ENCODE assay signal across 8 cellular contexts in the genomic region with DNA sequence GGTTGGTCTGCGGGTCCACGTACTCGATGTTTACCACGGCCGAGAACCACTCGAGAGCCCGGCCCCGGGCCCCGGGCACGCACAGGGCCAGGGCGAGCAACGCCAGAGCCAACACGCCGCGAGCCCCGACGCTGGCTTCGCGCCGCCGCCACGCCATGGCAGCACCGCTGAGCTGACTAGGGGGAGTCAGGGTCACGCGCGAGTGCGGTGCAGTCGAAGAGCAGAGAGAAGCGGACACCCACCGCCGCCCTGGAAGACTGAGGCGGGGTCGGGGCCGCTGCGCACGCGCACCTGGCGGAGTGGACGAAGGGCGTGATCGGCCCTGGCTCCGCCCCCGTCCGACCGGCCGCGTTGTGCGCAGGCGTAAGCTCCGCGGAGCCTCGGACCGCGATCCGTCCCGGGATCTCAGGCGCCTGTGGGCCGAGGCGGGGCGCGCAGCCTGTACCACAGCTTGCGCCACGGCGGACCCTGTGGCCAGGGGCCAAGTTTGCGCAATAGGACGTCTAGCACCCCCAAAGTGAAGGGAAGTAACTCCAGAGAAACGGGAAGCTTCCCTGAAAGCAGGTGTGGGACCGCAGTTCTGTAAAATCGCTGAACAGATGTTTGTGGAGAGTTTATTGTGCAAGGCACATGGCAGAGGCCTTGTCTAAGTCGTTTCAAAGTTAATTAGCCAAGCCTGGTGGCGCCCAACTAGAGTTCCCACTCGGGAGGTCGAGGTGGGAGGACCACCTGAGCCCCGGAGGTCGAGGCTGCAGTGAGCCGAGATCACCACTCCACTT. TPM values are rescaled to one million over a fixed set of nuclear protein-coding genes. Genes with fewer than 3 reads are reported as not detected.
A peak's percentile ranks its signal among the peaks of the same experiment; 100 is the strongest.
DNase-seq lines count a peak whose midpoint lies in the region; ATAC-seq and TF ChIP-seq lines count a peak whose summit lies in the region.

A gene with protein sequence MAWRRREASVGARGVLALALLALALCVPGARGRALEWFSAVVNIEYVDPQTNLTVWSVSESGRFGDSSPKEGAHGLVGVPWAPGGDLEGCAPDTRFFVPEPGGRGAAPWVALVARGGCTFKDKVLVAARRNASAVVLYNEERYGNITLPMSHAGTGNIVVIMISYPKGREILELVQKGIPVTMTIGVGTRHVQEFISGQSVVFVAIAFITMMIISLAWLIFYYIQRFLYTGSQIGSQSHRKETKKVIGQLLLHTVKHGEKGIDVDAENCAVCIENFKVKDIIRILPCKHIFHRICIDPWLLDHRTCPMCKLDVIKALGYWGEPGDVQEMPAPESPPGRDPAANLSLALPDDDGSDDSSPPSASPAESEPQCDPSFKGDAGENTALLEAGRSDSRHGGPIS (minus strand): TSS at position 270 of the 779 bp plus-strand sequence. CDS start 113 bp downstream, at position 157.

- intact Hi-C loops in testis (cut with DNase I; ENCODE audit: low total_unique reads), result no loop called here

- ATAC-seq in HG02571 (IDR thresholded peaks at IDR 0.05; ENCODE audit: unreplicated experiment), result peak; percentile 55

- H3K36me3 Mint-ChIP-seq in activated naive CD4-positive, alpha-beta T cell treated with anti-CD3 and anti-CD28 coated beads, Interleukin-2, amount 10 ng/mL, durations not matched to agents 7 days and 5 days, result peaks cover 37% of the 10 kb centered on the region

- H3K27me3 ChIP-seq in osteoblast (ENCODE audit: insufficient read depth, low read length) (no peaks in the 10 kb centered on the region), testis (no peaks in the 10 kb centered on the region)

- peaks cover 9% of the 10 kb centered on the region; the same call in 1 of the 2 replicates for H3K36me3 ChIP-seq in SK-N-MC (ENCODE audit: insufficient read depth, low read length)
- H3K36me3 ChIP-seq in osteoblast (ENCODE audit: insufficient read depth, low read length), result no peaks in the 10 kb centered on the region
- H3K36me3 ChIP-seq in testis (ENCODE audit: low read depth, missing control alignments), result no peaks in the 10 kb centered on the region

- peaks cover 77% of the 10 kb centered on the region for H3K4me1 Mint-ChIP-seq in activated naive CD4-positive, alpha-beta T cell treated with anti-CD3 and anti-CD28 coated beads, Interleukin-2, amount 10 ng/mL, durations not matched to agents 7 days and 5 days

- WGBS in testis, 2 donors, result 0 to 1% methylated on average over 12 to 68 of the region's 76 CpGs

- H3K9me3 ChIP-seq in SK-N-MC (ENCODE audit: low read depth, low read length), result no peaks in the 10 kb centered on the region
- H3K9me3 ChIP-seq in osteoblast (ENCODE audit: low read depth, low read length), result no peaks in the 10 kb centered on the region
- H3K9me3 ChIP-seq in testis, result no peaks in the 10 kb centered on the region

- TF ChIP-seq CTCF in osteoblast (IDR thresholded peaks at IDR 0.05; ENCODE audit: extremely low read depth, low read depth, low read length), result no peak
- TF ChIP-seq CTCF in testis (IDR thresholded peaks at IDR 0.05), result peak in 2 of 3 experiments; percentile 26 to 32

- H2AFZ ChIP-seq in osteoblast (ENCODE audit: low read length), result peak within 1 kb of the TSS; percentile 97

- H3K4me2 ChIP-seq in osteoblast (ENCODE audit: insufficient read depth, low read length), result peak within 1 kb of the TSS; percentile 96

- CTCF ChIA-PET in activated naive CD4-positive, alpha-beta T cell treated with anti-CD3 and anti-CD28 coated beads, Interleukin-2, amount 10 ng/mL, durations not matched to agents 7 days and 5 days (lab: Charles Lee), result interaction anchor here (0.7 to 1.7 kb wide), 5 partner anchors 16 to 37 kb away, joined by 3 to 6 read pairs (median 3); no protein-coding TSS in a partner anchor

- peak; percentile 69 for TF ChIP-seq POLR2A in testis (IDR thresholded peaks at IDR 0.05)

- peak within 1 kb of the TSS; percentile 100 for H3K4me3 Mint-ChIP-seq in activated naive CD4-positive, alpha-beta T cell treated with anti-CD3 and anti-CD28 coated beads, Interleukin-2, amount 10 ng/mL, durations not matched to agents 7 days and 5 days

- H3K79me2 ChIP-seq in osteoblast (ENCODE audit: insufficient read depth, low read length), result peaks cover 51% of the 10 kb centered on the region

- peak within 1 kb of the TSS; percentile 90 for H3K4me3 ChIP-seq in GM08714 (ENCODE audit: low read length)
- peak within 1 kb of the TSS; percentile 94 for H3K4me3 ChIP-seq in SK-N-MC
- peak within 1 kb of the TSS; percentile 87 for H3K4me3 ChIP-seq in osteoblast (ENCODE audit: insufficient read depth, low read length)
- peak within 1 kb of the TSS; percentile 90 to 92 for H3K4me3 ChIP-seq in testis

- H3K9me3 Mint-ChIP-seq in activated naive CD4-positive, alpha-beta T cell treated with anti-CD3 and anti-CD28 coated beads, Interleukin-2, amount 10 ng/mL, durations not matched to agents 7 days and 5 days, result no peaks in the 10 kb centered on the region

- H4K20me1 ChIP-seq in osteoblast (ENCODE audit: insufficient read depth, low read length), result peaks cover 37% of the 10 kb centered on the region

- H3K4me1 ChIP-seq in osteoblast (ENCODE audit: insufficient read depth, low read length) (peaks cover 21% of the 10 kb centered on the region), testis (peaks cover 13% of the 10 kb centered on the region)

- DNase-seq in NCI-H1048 (lab: John Stamatoyannopoulos, UW), result peak; percentile 80
- no peak for DNase-seq in SK-N-MC (ENCODE audit: low read depth, low spot score)
- peak; percentile 93 for DNase-seq in activated naive CD4-positive, alpha-beta T cell treated with anti-CD3 and anti-CD28 coated beads, Interleukin-2, amount 10 ng/mL, durations not matched to agents 7 days and 5 days
- peak; percentile 89 for DNase-seq in globus pallidus (ENCODE audit: low spot score)
- DNase-seq in osteoblast (ENCODE audit: insufficient read length, low spot score, missing footprints), result peak; percentile 98
- peak; percentile 94 for DNase-seq in testis

- H3K9ac ChIP-seq in SK-N-MC (ENCODE audit: insufficient read length), result peak within 1 kb of the TSS; percentile 95

- peak within 1 kb of the TSS; percentile 98 for H3K27ac Mint-ChIP-seq in activated naive CD4-positive, alpha-beta T cell treated with anti-CD3 and anti-CD28 coated beads, Interleukin-2, amount 10 ng/mL, durations not matched to agents 7 days and 5 days

- H3K27ac ChIP-seq in SK-N-MC (peak within 1 kb of the TSS; percentile 53; the same call in 1 of the 2 replicates), osteoblast (ENCODE audit: low read depth, low read length) (peak within 1 kb of the TSS; percentile 64), testis (peak within 1 kb of the TSS; percentile 92 to 93)

- no peaks in the 10 kb centered on the region for H3K27me3 Mint-ChIP-seq in activated naive CD4-positive, alpha-beta T cell treated with anti-CD3 and anti-CD28 coated beads, Interleukin-2, amount 10 ng/mL, durations not matched to agents 7 days and 5 days

RNA-seq across cellular contexts. Expression of the gene that starts here (rescaled TPM):
- 70.1 and 73.1 TPM in 2 replicates for total RNA-seq in osteoblast
- 100 to 1,000 TPM in 1 of 2 donors, 10 to 100 TPM in 1; 95.0 to 107 TPM for total RNA-seq in testis
- 58.0 TPM for polyA plus RNA-seq in testis (ENCODE audit: insufficient read depth, low read depth, low replicate concordance)
